Comparison of ENCODE assay signal across 1 cellular context in genomic region chr9:78097541-78097940, GRCh38.
TF ChIP-seq lines count a peak whose summit lies in the region.

No MANE protein-coding gene starts in this region.

TF ChIP-seq in neural cell, 6 proteins besides CTCF, POLR2A, EP300 and RAD21 (continued from another document):
- TF ChIP-seq REST (IDR thresholded peaks at IDR 0.05; ENCODE audit: borderline replicate concordance) (no peak), SMC3 (conservative IDR thresholded peaks at IDR 0.05; ENCODE audit: poor library complexity) (no peak), POLR2AphosphoS5 (IDR thresholded peaks at IDR 0.05) (no peak)
